17 cellular contexts compared by ENCODE assay signal in the genomic region with DNA sequence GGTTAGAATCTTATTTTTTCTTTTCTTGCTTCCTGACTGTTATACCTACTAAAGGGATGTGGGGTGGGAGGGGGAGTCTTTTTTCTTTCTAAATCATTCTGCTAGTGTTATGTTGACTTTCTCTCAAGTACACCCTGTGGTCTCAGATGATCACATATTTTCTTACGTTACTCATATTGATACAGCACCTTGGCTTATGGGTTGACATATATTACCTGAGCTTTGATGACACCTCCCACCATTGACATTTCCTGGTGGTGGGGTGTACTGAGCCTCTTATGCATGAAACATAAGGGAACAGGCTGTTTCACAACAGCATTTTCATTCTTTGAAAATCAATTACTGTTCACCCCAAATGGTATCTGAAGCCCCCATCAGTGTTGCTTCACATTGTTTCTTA.
DNase-seq lines count a peak whose midpoint lies in the region; ATAC-seq lines count a peak whose summit lies in the region.
"Had no signal": no experiment of that assay in that cellular context is flagged by ENCODE, and none has a peak within 500 bp of the region (broad histone marks: within the 10 kb centered on the region; RNA-seq: fewer than 3 reads in every experiment).

No MANE protein-coding gene starts in this region.

- peaks cover 6% of the 10 kb centered on the region for H3K4me1 Mint-ChIP-seq in activated naive CD4-positive, alpha-beta T cell treated with anti-CD3 and anti-CD28 coated beads, Interleukin-2, amount 10 ng/mL, durations not matched to agents 7 days and 5 days
- peaks cover 53% of the 10 kb centered on the region for H3K4me1 Mint-ChIP-seq in activated naive CD8-positive, alpha-beta T cell treated with anti-CD3 and anti-CD28 coated beads, Interleukin-2, amount 50 U/mL, for 24 hours
- H3K4me1 Mint-ChIP-seq: B cell had no signal

- H3K27ac Mint-ChIP-seq in activated naive CD4-positive, alpha-beta T cell treated with anti-CD3 and anti-CD28 coated beads, Interleukin-2, amount 50 U/mL, for 72 hours: no peak overlapping the region
- no peak overlapping the region for H3K27ac Mint-ChIP-seq in activated naive CD4-positive, alpha-beta T cell treated with anti-CD3 and anti-CD28 coated beads, Interleukin-2, amount 10 ng/mL, durations not matched to agents 7 days and 5 days
- H3K27ac Mint-ChIP-seq in activated naive CD8-positive, alpha-beta T cell treated with anti-CD3 and anti-CD28 coated beads, Interleukin-2, amount 50 U/mL, for 24 hours: peak overlapping the region; percentile 90
- H3K27ac Mint-ChIP-seq: B cell, H9 had no signal

- CTCF ChIA-PET in activated naive CD4-positive, alpha-beta T cell treated with anti-CD3 and anti-CD28 coated beads, Interleukin-2, amount 10 ng/mL, durations not matched to agents 7 days and 5 days (lab: Charles Lee): no interaction called here

- H3K9me3 Mint-ChIP-seq in activated naive CD4-positive, alpha-beta T cell treated with anti-CD3 and anti-CD28 coated beads, Interleukin-2, amount 50 U/mL, for 72 hours: no peaks in the 10 kb centered on the region
- H3K9me3 Mint-ChIP-seq in activated naive CD4-positive, alpha-beta T cell treated with anti-CD3 and anti-CD28 coated beads, Interleukin-2, amount 10 ng/mL, durations not matched to agents 7 days and 5 days: no peaks in the 10 kb centered on the region
- H3K9me3 Mint-ChIP-seq in activated naive CD8-positive, alpha-beta T cell treated with anti-CD3 and anti-CD28 coated beads, Interleukin-2, amount 50 U/mL, for 24 hours: no peaks in the 10 kb centered on the region

- ATAC-seq in activated naive CD4-positive, alpha-beta T cell treated with anti-CD3 and anti-CD28 coated beads, Interleukin-2, amount 50 U/mL, for 72 hours: peak; percentile 92 to 99
- peak; percentile 46 for ATAC-seq in GM18867 (IDR thresholded peaks at IDR 0.05; ENCODE audit: unreplicated experiment)
- ATAC-seq in activated naive CD8-positive, alpha-beta T cell treated with anti-CD3 and anti-CD28 coated beads, Interleukin-2, amount 50 U/mL, for 24 hours: peak; percentile 90
- ATAC-seq in left cardiac atrium: no peak
- ATAC-seq: HepG2, Panc1 had no signal

- H3K4me3 Mint-ChIP-seq in activated naive CD4-positive, alpha-beta T cell treated with anti-CD3 and anti-CD28 coated beads, Interleukin-2, amount 10 ng/mL, durations not matched to agents 7 days and 5 days: no peak overlapping the region
- no peak overlapping the region for H3K4me3 Mint-ChIP-seq in activated naive CD8-positive, alpha-beta T cell treated with anti-CD3 and anti-CD28 coated beads, Interleukin-2, amount 50 U/mL, for 24 hours
- H3K4me3 Mint-ChIP-seq: B cell, H9 had no signal

- DNase-seq in activated CD4-positive, alpha-beta T cell treated with anti-CD3 and anti-CD28 coated beads for 48 hours: peak; percentile 40
- no peak for DNase-seq in activated CD4-positive, alpha-beta T cell treated with anti-CD3 and anti-CD28 coated beads for 1 hour
- peak in 1 of 2 donors; percentile 42 for DNase-seq in activated naive CD4-positive, alpha-beta T cell treated with anti-CD3 and anti-CD28 coated beads, Interleukin-2, amount 50 U/mL, for 72 hours (ENCODE audit: low spot score in 2 of 2)
- no peak for DNase-seq in activated naive CD4-positive, alpha-beta T cell treated with anti-CD3 and anti-CD28 coated beads, Interleukin-2, amount 10 ng/mL, durations not matched to agents 7 days and 5 days
- DNase-seq in activated naive CD8-positive, alpha-beta T cell treated with anti-CD3 and anti-CD28 coated beads, Interleukin-2, amount 50 U/mL, for 24 hours: peak; percentile 16
- DNase-seq in left cardiac atrium (no peak), NCI-H1417 treated with DMSO at 0.1 percent for 48 hours (lab: John Stamatoyannopoulos, UW) (no peak)
- DNase-seq: DMS 273 treated with DMSO at 0.1 percent for 48 hours, DND-41, H9, KBM-7, NCI-H1105 treated with DMSO at 0.1 percent for 48 hours, NCI-H1694 treated with DMSO at 0.1 percent for 48 hours had no signal

- intact Hi-C loops in left cardiac atrium (cut with DNase I): no loop called here

- H3K27me3 Mint-ChIP-seq in activated naive CD4-positive, alpha-beta T cell treated with anti-CD3 and anti-CD28 coated beads, Interleukin-2, amount 10 ng/mL, durations not matched to agents 7 days and 5 days: peaks cover 8% of the 10 kb centered on the region
- H3K27me3 Mint-ChIP-seq in activated naive CD8-positive, alpha-beta T cell treated with anti-CD3 and anti-CD28 coated beads, Interleukin-2, amount 50 U/mL, for 24 hours: peaks cover 2% of the 10 kb centered on the region

- peaks cover 0 to 11% of the 10 kb centered on the region in 2 donors for H3K36me3 Mint-ChIP-seq in activated naive CD4-positive, alpha-beta T cell treated with anti-CD3 and anti-CD28 coated beads, Interleukin-2, amount 50 U/mL, for 72 hours
- no peaks in the 10 kb centered on the region for H3K36me3 Mint-ChIP-seq in activated naive CD4-positive, alpha-beta T cell treated with anti-CD3 and anti-CD28 coated beads, Interleukin-2, amount 10 ng/mL, durations not matched to agents 7 days and 5 days
- peaks cover 5% of the 10 kb centered on the region for H3K36me3 Mint-ChIP-seq in activated naive CD8-positive, alpha-beta T cell treated with anti-CD3 and anti-CD28 coated beads, Interleukin-2, amount 50 U/mL, for 24 hours (ENCODE audit: low read depth)

Comparison
In these comparisons a context has a peak if more than half of its experiments do, and no peak if none do; other contexts are left out.
1. DNase-seq: peak in activated CD4-positive, alpha-beta T cell treated with anti-CD3 and anti-CD28 coated beads for 48 hours (single experiment) and activated naive CD8-positive, alpha-beta T cell treated with anti-CD3 and anti-CD28 coated beads, Interleukin-2, amount 50 U/mL, for 24 hours (single experiment); none in activated CD4-positive, alpha-beta T cell treated with anti-CD3 and anti-CD28 coated beads for 1 hour (single experiment), activated naive CD4-positive, alpha-beta T cell treated with anti-CD3 and anti-CD28 coated beads, Interleukin-2, amount 10 ng/mL, durations not matched to agents 7 days and 5 days (single experiment), left cardiac atrium (single experiment) and NCI-H1417 treated with DMSO at 0.1 percent for 48 hours (single experiment).
2. ATAC-seq: peak in activated naive CD4-positive, alpha-beta T cell treated with anti-CD3 and anti-CD28 coated beads, Interleukin-2, amount 50 U/mL, for 72 hours (2 of 2), GM18867 (single experiment) and activated naive CD8-positive, alpha-beta T cell treated with anti-CD3 and anti-CD28 coated beads, Interleukin-2, amount 50 U/mL, for 24 hours (single experiment); none in left cardiac atrium (0 of 2).